8 cellular contexts compared by ENCODE assay signal in the genomic region with DNA sequence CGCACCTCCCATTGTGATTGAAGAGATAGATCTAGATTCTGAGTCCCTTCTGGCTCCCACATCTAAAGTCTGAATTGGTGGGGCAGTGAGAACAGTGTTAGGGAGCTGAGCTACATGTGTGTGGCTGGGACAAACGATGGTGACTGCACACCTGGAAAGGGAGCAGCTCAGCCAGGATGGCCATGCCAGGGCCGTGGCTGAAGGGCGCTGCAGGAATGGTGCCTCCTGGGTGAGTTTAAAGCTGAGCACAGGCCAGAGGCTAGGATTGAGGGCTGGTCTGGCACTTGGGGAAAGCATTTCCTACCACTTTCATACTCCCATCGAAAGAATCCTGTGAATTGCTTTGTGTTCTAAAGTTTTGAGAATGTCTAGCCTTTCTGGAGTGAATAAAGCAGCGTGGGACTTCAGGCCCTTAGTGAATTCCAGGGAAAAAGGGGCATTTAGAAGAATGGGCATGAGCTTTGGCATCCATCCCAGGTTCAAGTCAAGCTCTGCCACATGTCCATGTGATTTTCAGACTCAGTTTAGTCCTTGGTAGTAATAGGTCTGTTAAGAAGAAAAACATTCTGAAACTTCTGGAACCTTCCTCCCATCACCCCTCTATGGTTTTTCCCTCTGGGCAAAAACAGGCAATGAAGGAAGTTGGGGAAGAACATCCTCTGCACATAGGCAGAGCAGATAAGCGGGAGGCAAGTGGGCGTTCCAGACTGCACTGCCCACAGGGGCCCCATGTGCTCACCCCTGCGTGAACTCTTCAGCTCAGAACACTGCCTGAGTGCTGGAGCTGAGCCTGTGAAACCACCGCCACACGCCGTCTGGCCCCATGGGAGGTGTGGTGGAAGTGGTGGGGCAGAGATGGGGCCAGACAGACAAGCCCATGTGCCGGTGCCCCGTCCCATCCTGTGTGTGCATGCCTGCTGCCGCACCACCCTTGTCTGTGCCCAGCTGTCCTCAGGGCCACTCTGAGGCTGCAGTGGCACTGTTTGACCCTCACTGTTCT. TPM values are rescaled to one million over a fixed set of nuclear protein-coding genes. Genes with fewer than 3 reads are reported as not detected.
DNase-seq lines count a peak whose midpoint lies in the region; ATAC-seq and TF ChIP-seq lines count a peak whose summit lies in the region.
"Had no signal": no experiment of that assay in that cellular context is flagged by ENCODE, and none has a peak within 500 bp of the region (broad histone marks: within the 10 kb centered on the region; RNA-seq: fewer than 3 reads in every experiment).

No MANE protein-coding gene starts in this region.

- H3K27me3 ChIP-seq in smooth muscle cell (ENCODE audit: low read depth), result no peaks in the 10 kb centered on the region
- H3K27me3 ChIP-seq: thyroid gland had no signal

- no peaks in the 10 kb centered on the region for H3K9me3 ChIP-seq in smooth muscle cell (replicated peaks; ENCODE audit: low read depth)
- H3K9me3 ChIP-seq: thyroid gland had no signal

- DNase-seq in left cardiac atrium (peak; percentile 51), smooth muscle cell (lab: John Stamatoyannopoulos, UW; ENCODE audit: unreplicated experiment) (no peak), DMS53 treated with DMSO at 0.1 percent for 48 hours (lab: John Stamatoyannopoulos, UW; ENCODE audit: unreplicated experiment) (no peak), AG20443 (ENCODE audit: low spot score) (no peak)
- DNase-seq: thyroid gland had no signal

- no peaks in the 10 kb centered on the region for H3K79me2 ChIP-seq in smooth muscle cell (ENCODE audit: low read depth)

- H3F3A ChIP-seq in smooth muscle cell (ENCODE audit: low read depth), result no peaks in the 10 kb centered on the region

- intact Hi-C loops in left cardiac atrium (cut with DNase I), result no loop called here

- WGBS in smooth muscle cell (ENCODE audit: low lambda C conversion rate), result 95% methylated on average over 15 of the region's 15 CpGs

- H2AFZ ChIP-seq in smooth muscle cell (ENCODE audit: low read depth), result no peak overlapping the region

- no peak overlapping the region for H3K4me2 ChIP-seq in smooth muscle cell

- no peaks in the 10 kb centered on the region for H4K20me1 ChIP-seq in smooth muscle cell (ENCODE audit: low read depth)

- H3K9ac ChIP-seq in smooth muscle cell (ENCODE audit: low read depth), result no peak overlapping the region

- peak; percentile 93 for ATAC-seq in GM19023 (IDR thresholded peaks at IDR 0.05; ENCODE audit: unreplicated experiment)
- ATAC-seq in HG03108 (IDR thresholded peaks at IDR 0.05; ENCODE audit: unreplicated experiment), result peak; percentile 96
- peak; percentile 69 to 74 for ATAC-seq in left cardiac atrium

- H3K27ac ChIP-seq in smooth muscle cell (ENCODE audit: low read depth), result no peak overlapping the region
- H3K27ac ChIP-seq: thyroid gland had no signal

- peaks cover 3% of the 10 kb centered on the region for H3K4me1 ChIP-seq in smooth muscle cell (ENCODE audit: low read depth)
- H3K4me1 ChIP-seq: thyroid gland had no signal

- no peak for TF ChIP-seq CTCF in smooth muscle cell (IDR thresholded peaks at IDR 0.05; ENCODE audit: borderline replicate concordance, insufficient read depth, poor library complexity, severe bottlenecking)

- no peaks in the 10 kb centered on the region for H3K36me3 ChIP-seq in smooth muscle cell (ENCODE audit: low read depth)

- H3K4me3 ChIP-seq in smooth muscle cell, result no peak overlapping the region
- H3K4me3 ChIP-seq: lung, thyroid gland had no signal

RNA-seq across cellular contexts. Expression of gene CPNE9, which starts 12.9 kb away (rescaled TPM):
- total RNA-seq in left cardiac atrium (under 1 TPM in 1 of 2 donors, not detected in 1; 0.10 TPM), smooth muscle cell (not detected in 2 replicates)
- 0.44 TPM in 1 of 2 replicates, not detected in the other for polyA plus RNA-seq in smooth muscle cell
- total RNA-seq: thyroid gland had no signal

RNA-seq across cellular contexts. Expression of gene BRPF1, which starts 40.8 kb away (rescaled TPM):
- total RNA-seq in left cardiac atrium, result 10 to 100 TPM; 10.2 to 14.6 TPM
- 11.5 and 13.9 TPM in 2 replicates for total RNA-seq in smooth muscle cell
- polyA plus RNA-seq in smooth muscle cell, result 14.3 and 17.1 TPM in 2 replicates

RNA-seq across cellular contexts. Expression of gene MTMR14, which starts 41.4 kb away (rescaled TPM):
- total RNA-seq in left cardiac atrium, result 10 to 100 TPM; 32.0 to 47.1 TPM
- total RNA-seq in smooth muscle cell, result 13.6 and 14.0 TPM in 2 replicates
- polyA plus RNA-seq in smooth muscle cell, result 21.5 and 24.3 TPM in 2 replicates

RNA-seq across cellular contexts. Expression of gene OGG1, which starts 59.0 kb away (rescaled TPM):
- total RNA-seq in left cardiac atrium (10 to 100 TPM; 11.8 to 12.6 TPM), smooth muscle cell (13.4 and 16.0 TPM in 2 replicates)
- 22.3 and 24.6 TPM in 2 replicates for polyA plus RNA-seq in smooth muscle cell
